Comparison of ENCODE assay signal across 9 cellular contexts in the genomic region with DNA sequence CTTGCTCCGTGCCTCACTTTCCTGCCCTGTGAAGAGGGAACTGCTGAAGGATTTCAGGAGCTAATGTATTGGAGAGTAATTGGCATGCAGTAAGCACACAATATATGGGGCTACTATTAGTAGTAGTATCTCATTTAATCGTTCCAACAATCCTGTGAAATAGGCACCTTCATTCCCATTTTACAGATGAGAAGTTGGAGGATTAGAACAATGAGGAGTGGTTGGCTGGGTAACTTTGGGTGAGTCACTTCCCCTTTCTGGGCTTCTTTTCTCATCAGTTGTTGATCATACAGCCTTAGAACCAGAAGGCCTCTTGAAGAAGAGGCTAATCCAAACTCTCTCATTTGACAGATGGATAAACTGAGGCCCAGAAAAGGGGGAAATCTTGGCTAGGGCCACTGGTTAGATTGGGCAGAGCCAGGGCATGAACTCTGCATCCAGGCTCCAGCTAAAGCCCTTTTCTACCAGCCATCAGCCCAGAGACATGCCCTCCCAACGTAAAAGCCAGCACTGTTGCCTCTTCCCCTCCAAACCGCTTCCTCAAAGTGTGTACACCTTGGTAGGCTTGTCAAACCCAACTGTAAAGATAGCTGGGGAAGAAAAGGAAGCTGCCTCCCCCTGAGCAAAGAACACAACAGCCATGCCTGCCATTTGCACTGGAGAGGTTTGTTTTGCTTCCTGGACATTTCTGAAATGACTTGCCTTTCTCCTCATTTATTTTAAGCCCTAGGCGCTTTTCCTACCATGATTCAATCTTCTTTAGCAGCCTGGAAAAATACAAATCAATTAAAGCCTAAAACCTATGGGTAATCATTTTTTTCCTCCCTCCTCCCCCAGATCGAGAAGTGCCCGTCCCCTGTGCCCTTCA. TPM values are rescaled to one million over a fixed set of nuclear protein-coding genes. Genes with fewer than 3 reads are reported as not detected.
DNase-seq lines count a peak whose midpoint lies in the region; TF ChIP-seq lines count a peak whose summit lies in the region.
"Had no signal": no experiment of that assay in that cellular context is flagged by ENCODE, and none has a peak within 500 bp of the region (broad histone marks: within the 10 kb centered on the region; RNA-seq: fewer than 3 reads in every experiment).

No MANE protein-coding gene starts in this region.

- H3K27ac ChIP-seq in GM23248 (no peak overlapping the region), OCI-LY7 (ENCODE audit: low read depth, low read length, poor library complexity, severe bottlenecking) (no peak overlapping the region), esophagus (ENCODE audit: low read depth in 2 of 2, low read length in 1 of 2) (peak overlapping the region; percentile 94 to 96), skeletal muscle tissue (ENCODE audit: low read depth, low read length) (peak overlapping the region; percentile 75)

- H4K20me1 ChIP-seq in GM23248 (ENCODE audit: insufficient read depth): no peaks in the 10 kb centered on the region
- no peaks in the 10 kb centered on the region for H4K20me1 ChIP-seq in OCI-LY7 (ENCODE audit: insufficient read depth, low read length)

- H3K27me3 ChIP-seq in GM23248 (replicated peaks; ENCODE audit: insufficient read depth) (no peaks in the 10 kb centered on the region), esophagus (ENCODE audit: control insufficient read depth in 1 of 2, insufficient read depth in 2 of 2, low read length in 2 of 2) (no peaks in the 10 kb centered on the region), skeletal muscle tissue (ENCODE audit: control insufficient read depth in 3 of 3, insufficient read depth in 3 of 3, low read length in 3 of 3) (peaks cover 0 to 18% (median 7%) of the 10 kb centered on the region in 3 donors)

- intact Hi-C loops in OCI-LY7 (cut with micrococcal nuclease; ENCODE audit: unreplicated experiment): no loop called here

- in situ Hi-C loops in GM23248 (cut with MboI): no loop called here

- POLR2A ChIA-PET in OCI-LY7 (lab: Charles Lee): no interaction called here

- CTCF ChIA-PET in OCI-LY7 (lab: Charles Lee; ENCODE audit: unreplicated experiment): no interaction called here

- no peaks in the 10 kb centered on the region for H3K4me1 ChIP-seq in GM23248 (ENCODE audit: insufficient read depth)
- H3K4me1 ChIP-seq in OCI-LY7 (ENCODE audit: insufficient read depth, low read length, poor library complexity, severe bottlenecking): peaks cover 5% of the 10 kb centered on the region
- H3K4me1 ChIP-seq in esophagus (ENCODE audit: control insufficient read depth in 2 of 2, insufficient read depth in 2 of 2, low read length in 1 of 2): peaks cover 0 to 6% of the 10 kb centered on the region in 2 donors
- peaks cover 0 to 3% (median 3%) of the 10 kb centered on the region in 3 donors for H3K4me1 ChIP-seq in skeletal muscle tissue (ENCODE audit: control insufficient read depth in 3 of 3, insufficient read depth in 3 of 3, low read length in 3 of 3)

- no peaks in the 10 kb centered on the region for H3K9me2 ChIP-seq in GM23248 (ENCODE audit: insufficient read depth)
- H3K9me2 ChIP-seq in OCI-LY7 (ENCODE audit: insufficient read depth, low read length): no peaks in the 10 kb centered on the region

- H3K4me2 ChIP-seq in GM23248 (ENCODE audit: unreplicated experiment) (peak overlapping the region; percentile 91), OCI-LY7 (ENCODE audit: low read length) (peak overlapping the region; percentile 85)

- H2AFZ ChIP-seq in GM23248 (peak overlapping the region; percentile 94; the same call in 1 of the 2 replicates), OCI-LY7 (ENCODE audit: low read length) (no peak overlapping the region)

- DNase-seq in GM23248: peak; percentile 12
- no peak for DNase-seq in OCI-LY7 (ENCODE audit: low spot score)
- no peak for DNase-seq in AG20443 (ENCODE audit: low spot score)
- DNase-seq in cortex of kidney (lab: John Stamatoyannopoulos, UW): no peak
- DNase-seq in midbrain (lab: John Stamatoyannopoulos, UW): no peak
- no peak for DNase-seq in NCI-H1105 treated with DMSO at 0.1 percent for 48 hours (lab: John Stamatoyannopoulos, UW)

- WGBS in GM23248 (ENCODE audit: low coverage in 1 of 2, low lambda C conversion rate in 2 of 2, missing lambda C conversion rate in 2 of 2), 2 experiments: 82 to 83% methylated on average over 7 of the region's 7 CpGs
- 76 to 81% methylated on average over 7 of the region's 7 CpGs for WGBS in esophagus, 2 donors

- BruUV-seq in OCI-LY7 (replicated peaks; lab: Mats Ljungman, UMichigan): no TSS peak

- no peaks in the 10 kb centered on the region for H3K9me3 ChIP-seq in GM23248 (ENCODE audit: low read depth)
- no peaks in the 10 kb centered on the region for H3K9me3 ChIP-seq in OCI-LY7 (ENCODE audit: low read length)
- no peaks in the 10 kb centered on the region for H3K9me3 ChIP-seq in esophagus (ENCODE audit: control insufficient read depth in 2 of 2, insufficient read depth in 1 of 2, low read depth in 1 of 2, low read length in 1 of 2)
- no peaks in the 10 kb centered on the region for H3K9me3 ChIP-seq in skeletal muscle tissue (ENCODE audit: control insufficient read depth in 3 of 3, low read length in 3 of 3)

- peaks cover 12% of the 10 kb centered on the region; the same call in 1 of the 2 replicates for H3F3A ChIP-seq in GM23248 (ENCODE audit: insufficient read depth)

- H3K79me2 ChIP-seq in GM23248 (ENCODE audit: insufficient read depth) (no peaks in the 10 kb centered on the region), OCI-LY7 (ENCODE audit: insufficient read depth, low read depth, low read length) (no peaks in the 10 kb centered on the region)

- no peak for TF ChIP-seq CTCF in OCI-LY7 (conservative IDR thresholded peaks at IDR 0.05; ENCODE audit: low read length)

- no peaks in the 10 kb centered on the region for H3K36me3 ChIP-seq in GM23248 (ENCODE audit: low read depth)
- no peaks in the 10 kb centered on the region for H3K36me3 ChIP-seq in OCI-LY7 (ENCODE audit: insufficient read depth, low read length)
- H3K36me3 ChIP-seq in esophagus (ENCODE audit: control insufficient read depth in 2 of 2, insufficient read depth in 2 of 2, low read length in 1 of 2): no peaks in the 10 kb centered on the region
- no peaks in the 10 kb centered on the region for H3K36me3 ChIP-seq in skeletal muscle tissue (ENCODE audit: control insufficient read depth in 3 of 3, insufficient read depth in 3 of 3, low read length in 3 of 3)

- H3K4me3 ChIP-seq in GM23248: peak overlapping the region; percentile 97
- H3K4me3 ChIP-seq in OCI-LY7 (ENCODE audit: low read depth, low read length, poor library complexity, severe bottlenecking): no peak overlapping the region
- H3K4me3 ChIP-seq in esophagus (ENCODE audit: low read depth in 1 of 2, low read length in 2 of 2): peak overlapping the region in 1 of 2 donors; percentile 88
- peak overlapping the region in 2 of 3 donors; percentile 77 to 85 for H3K4me3 ChIP-seq in skeletal muscle tissue (ENCODE audit: low read length in 3 of 3)

- H3K9ac ChIP-seq in GM23248 (peak overlapping the region; percentile 98), skeletal muscle tissue (ENCODE audit: low read depth in 1 of 3, low read length in 3 of 3) (no peak overlapping the region)

RNA-seq across cellular contexts. Expression of a gene that starts 1.0 kb away (rescaled TPM):
- 2.3 and 6.2 TPM in 2 replicates for total RNA-seq in GM23248 (2014; rRNA removed; shearing (Covaris generic))
- polyA plus RNA-seq in GM23248 (2016; fragmentation: Nextera tagmentation; extraction: Ambion mirVana) (9.8 and 10.4 TPM in 2 replicates), esophagus (1 to 10 TPM; 6.3 to 6.5 TPM)
- total RNA-seq in OCI-LY7 (2014; rRNA removed; shearing (Covaris generic)): 0.72 and 1.1 TPM in 2 replicates
- total RNA-seq in OCI-LY7 (2022) (5.7 and 6.4 TPM in 2 replicates), skeletal muscle tissue (1.0 TPM)

RNA-seq across cellular contexts. Expression of a gene that starts 1.6 kb away (rescaled TPM):
- 0.32 and 1.0 TPM in 2 replicates for total RNA-seq in GM23248 (2014; rRNA removed; shearing (Covaris generic))
- polyA plus RNA-seq in GM23248 (2016; fragmentation: Nextera tagmentation; extraction: Ambion mirVana) (0.22 and 0.89 TPM in 2 replicates), esophagus (under 1 TPM; 0.39 to 0.58 TPM)
- not detected in 2 replicates for total RNA-seq in OCI-LY7 (2014; rRNA removed; shearing (Covaris generic))
- total RNA-seq in OCI-LY7 (2022) (0.27 TPM in 1 of 2 replicates, not detected in the other), skeletal muscle tissue (0.52 TPM)
- total RNA-seq: LHCN-M2 had no signal

Comparison
In these comparisons a context has a peak if more than half of its experiments do, and no peak if none do; other contexts are left out.
1. H3K27ac ChIP-seq: peak in esophagus (2 of 2) and skeletal muscle tissue (single experiment); none in GM23248 (single experiment) and OCI-LY7 (single experiment).